ENCODE assay signal across 16 cellular contexts in genomic region chr3:182487621-182488020, GRCh38.
DNase-seq lines count a peak whose midpoint lies in the region; ATAC-seq, FAIRE-seq and TF ChIP-seq lines count a peak whose summit lies in the region.
"Had no signal": no experiment of that assay in that cellular context is flagged by ENCODE, and none has a peak within 500 bp of the region (broad histone marks: within the 10 kb centered on the region; RNA-seq: fewer than 3 reads in every experiment).

No MANE protein-coding gene starts in this region.

- ATAC-seq in GM21390 (IDR thresholded peaks at IDR 0.05; ENCODE audit: unreplicated experiment) (no peak), left cardiac atrium (no peak)
- ATAC-seq: T-cell had no signal

- H3K23me2 ChIP-seq in H1 (ENCODE audit: low read depth, low read length): no peaks in the 10 kb centered on the region

- H3K79me2 ChIP-seq in H1 (ENCODE audit: control insufficient read depth in 1 of 2, insufficient read depth in 2 of 2, low read length in 2 of 2): no peaks in the 10 kb centered on the region

- POLR2A ChIA-PET in H1 (lab: Charles Lee; ENCODE audit: partially characterized antibody): no interaction called here

- H3K9ac ChIP-seq in H1 (replicated peaks in 1 of 4; ENCODE audit: extremely low read depth in 1 of 4, low read depth in 3 of 4, low read length in 3 of 4): no peak overlapping the region
- H3K9ac ChIP-seq in neuronal stem cell (ENCODE audit: low read depth, low read length, poor library complexity): no peak overlapping the region

- WGBS in H1 (ENCODE audit: extremely low coverage in 1 of 2, insufficient coverage in 1 of 2, insufficient read length in 1 of 2, insufficient replicate concordance in 2 of 2, low coverage in 1 of 2, low lambda C conversion rate in 2 of 2, missing lambda C conversion rate in 1 of 2), 2 experiments: 91% methylated on average over 2 of the region's 2 CpGs; no CpG with 5 or more reads in 1 of the 2 experiments
- no CpG with 5 or more reads among the region's 2 CpGs for WGBS in neuronal stem cell (ENCODE audit: extremely low coverage in 2 of 2, insufficient read length in 2 of 2, insufficient replicate concordance in 1 of 2), 2 donors

- no peak for TF ChIP-seq CTCF in H1 (IDR thresholded peaks at IDR 0.05; ENCODE audit: control extremely low read depth in 1 of 3, insufficient read depth in 1 of 3, low read depth in 1 of 3, low read length in 3 of 3)

- H3K4me1 ChIP-seq in H1 (replicated peaks in 1 of 4; ENCODE audit: control insufficient read depth in 3 of 4, insufficient read depth in 4 of 4, low read length in 3 of 4) (peaks cover 0 to 7% (median 0%) of the 10 kb centered on the region in 4 experiments; a peak in 2 of 7 replicates), neuronal stem cell (ENCODE audit: control insufficient read depth in 2 of 2, insufficient read depth in 1 of 2, low read depth in 1 of 2, low read length in 2 of 2) (peaks cover 11 to 18% of the 10 kb centered on the region in 2 donors)
- H3K4me1 ChIP-seq: HAP-1 had no signal

- H2BK120ac ChIP-seq in H1 (replicated peaks; ENCODE audit: low read depth, low read length) (no peak overlapping the region), neuronal stem cell (ENCODE audit: low read depth, low read length) (no peak overlapping the region)

- H3K14ac ChIP-seq in H1 (ENCODE audit: insufficient read length) (no peak overlapping the region), neuronal stem cell (ENCODE audit: low read length) (no peak overlapping the region)

- no peak overlapping the region for H2BK5ac ChIP-seq in H1 (ENCODE audit: low read depth, low read length)
- H2BK5ac ChIP-seq in neuronal stem cell (ENCODE audit: low read length): no peak overlapping the region

- DNase-seq in DMS79 treated with DMSO at 0.1 percent for 48 hours (lab: John Stamatoyannopoulos, UW): peak; percentile 54
- DNase-seq in DMS79 (lab: John Stamatoyannopoulos, UW): no peak
- DNase-seq in NCI-H2029 (lab: John Stamatoyannopoulos, UW): peak; percentile 53
- no peak for DNase-seq in H1 (ENCODE audit: low read depth in 1 of 2, low spot score in 2 of 2)
- no peak for DNase-seq in neuronal stem cell (ENCODE audit: low spot score)
- DNase-seq in OCI-M2 (lab: John Stamatoyannopoulos, UW; ENCODE audit: unreplicated experiment): no peak
- DNase-seq in left cardiac atrium: no peak
- DNase-seq: C1 segment of cervical spinal cord, COR-L47, NCI-H1417 treated with DMSO at 0.1 percent for 48 hours, T-cell, T1000 had no signal

- H2BK15ac ChIP-seq in H1 (ENCODE audit: low read length) (no peak overlapping the region; the same call in 1 of the 2 replicates), neuronal stem cell (ENCODE audit: low read length) (no peak overlapping the region)

- H3K79me1 ChIP-seq in H1 (ENCODE audit: low read depth, low read length): no peaks in the 10 kb centered on the region
- H3K79me1 ChIP-seq in neuronal stem cell (ENCODE audit: low read depth, low read length): no peaks in the 10 kb centered on the region

- H3K4me2 ChIP-seq in H1 (ENCODE audit: insufficient read depth in 1 of 2, low read depth in 2 of 2, low read length in 2 of 2) (no peak overlapping the region), neuronal stem cell (ENCODE audit: insufficient read depth, low read length, poor library complexity, severe bottlenecking) (no peak overlapping the region)

- H2BK12ac ChIP-seq in H1 (ENCODE audit: low read depth, low read length) (no peak overlapping the region), neuronal stem cell (ENCODE audit: low read length) (no peak overlapping the region)

- no peak overlapping the region for H3K56ac ChIP-seq in H1 (replicated peaks; ENCODE audit: insufficient read length, low read depth, low read length)

- H3K4ac ChIP-seq in H1 (replicated peaks; ENCODE audit: insufficient read length, low read depth, low read length) (no peak overlapping the region), neuronal stem cell (ENCODE audit: low read length) (no peak overlapping the region)

- no peak overlapping the region for H2BK20ac ChIP-seq in H1 (ENCODE audit: low read length)

- peak overlapping the region; percentile 14 for H4K91ac ChIP-seq in H1 (replicated peaks; ENCODE audit: insufficient read length, low read length)
- H4K91ac ChIP-seq in neuronal stem cell (ENCODE audit: low read depth, low read length, poor library complexity): no peak overlapping the region

- H2AFZ ChIP-seq in H1 (ENCODE audit: low read length): no peak overlapping the region
- no peak overlapping the region for H2AFZ ChIP-seq in neuronal stem cell (ENCODE audit: low read length)

- H4K5ac ChIP-seq in H1 (ENCODE audit: insufficient read length, low read depth, low read length): no peak overlapping the region

- H3K9me3 ChIP-seq in H1 (ENCODE audit: insufficient read depth in 2 of 2, low read depth in 1 of 2, low read length in 1 of 2) (no peaks in the 10 kb centered on the region), neuronal stem cell (replicated peaks in 1 of 2; ENCODE audit: control insufficient read depth in 2 of 2, insufficient read depth in 1 of 2, low read depth in 1 of 2, low read length in 2 of 2) (no peaks in the 10 kb centered on the region)
- H3K9me3 ChIP-seq: HAP-1 had no signal

- H2AK5ac ChIP-seq in H1 (ENCODE audit: low read depth, low read length): no peak overlapping the region
- no peak overlapping the region for H2AK5ac ChIP-seq in neuronal stem cell (ENCODE audit: low read depth, low read length)

- no peak overlapping the region for H3K4me3 ChIP-seq in H1 (ENCODE audit: extremely low read depth in 1 of 4, insufficient read depth in 2 of 4, low read depth in 3 of 4, low read length in 4 of 4)
- H3K4me3 ChIP-seq in neuronal stem cell (ENCODE audit: low read length in 2 of 2): no peak overlapping the region
- H3K4me3 ChIP-seq: HAP-1 had no signal

- no peak for FAIRE-seq in H1 (lab: Jason Lieb, UNC)

- H3K18ac ChIP-seq in H1 (ENCODE audit: extremely low read depth, low read length): no peak overlapping the region
- H3K18ac ChIP-seq in neuronal stem cell (ENCODE audit: low read length): peak overlapping the region; percentile 31

- TF ChIP-seq EP300 in H1 (IDR thresholded peaks at IDR 0.05; ENCODE audit: borderline replicate concordance in 1 of 2, low read depth in 2 of 2, low read length in 2 of 2): no peak

- TF ChIP-seq RAD21 in H1 (IDR thresholded peaks at IDR 0.05 in 1 of 2, conservative IDR thresholded peaks at IDR 0.05 in 1 of 2; ENCODE audit: low read depth in 2 of 2, low read length in 2 of 2): no peak

- CTCF ChIA-PET in H1 (lab: Charles Lee; ENCODE audit: partially characterized antibody): no interaction called here

- no peaks in the 10 kb centered on the region for H4K20me1 ChIP-seq in H1 (replicated peaks in 1 of 2; ENCODE audit: control insufficient read depth in 1 of 2, insufficient read depth in 2 of 2, low read length in 2 of 2)

- TF ChIP-seq POLR2A in H1 (IDR thresholded peaks at IDR 0.05; ENCODE audit: control extremely low read depth in 1 of 2, low read depth in 2 of 2, low read length in 2 of 2): no peak

- no peaks in the 10 kb centered on the region for H3K27me3 ChIP-seq in H1 (replicated peaks in 1 of 4; ENCODE audit: control insufficient read depth in 3 of 4, extremely low read depth in 1 of 4, insufficient read depth in 3 of 4, low read length in 3 of 4)
- H3K27me3 ChIP-seq in neuronal stem cell (ENCODE audit: control insufficient read depth in 3 of 3, insufficient read depth in 3 of 3, low read depth in 1 of 3, low read length in 3 of 3): no peaks in the 10 kb centered on the region

- intact Hi-C loops in left cardiac atrium (cut with DNase I): no loop called here

- H3K36me3 ChIP-seq in H1 (ENCODE audit: control insufficient read depth in 2 of 4, insufficient read depth in 4 of 4, low read length in 3 of 4) (no peaks in the 10 kb centered on the region), neuronal stem cell (replicated peaks in 1 of 2; ENCODE audit: control insufficient read depth in 2 of 2, insufficient read depth in 2 of 2, low read length in 2 of 2) (no peaks in the 10 kb centered on the region)
- H3K36me3 ChIP-seq: HAP-1 had no signal

- H4K8ac ChIP-seq in H1 (ENCODE audit: extremely low read depth, insufficient read depth, low read length) (no peak overlapping the region), neuronal stem cell (ENCODE audit: low read depth, low read length) (no peak overlapping the region)

- H3K23ac ChIP-seq in H1 (ENCODE audit: insufficient read length) (no peak overlapping the region), neuronal stem cell (ENCODE audit: low read depth, low read length, poor library complexity) (no peak overlapping the region)

- H3K27ac ChIP-seq in H1 (ENCODE audit: low read depth, low read length): no peak overlapping the region
- no peak overlapping the region for H3K27ac ChIP-seq in neuronal stem cell (replicated peaks; ENCODE audit: low read length)
- H3K27ac ChIP-seq: 22Rv1, SK-N-MC had no signal

TF ChIP-seq in H1, 55 proteins besides CTCF, POLR2A, EP300 and RAD21 (continues in another document):
- TF ChIP-seq HDAC6 (IDR thresholded peaks at IDR 0.05; ENCODE audit: low read depth, low read length) (no peak), RNF2 (IDR thresholded peaks at IDR 0.05; ENCODE audit: borderline replicate concordance, low read depth, low read length, missing control alignments, poor library complexity, severe bottlenecking) (no peak), SP4 (IDR thresholded peaks at IDR 0.05; ENCODE audit: low read length) (no peak), HDAC2 (IDR thresholded peaks at IDR 0.05; ENCODE audit: borderline replicate concordance in 1 of 2, low read depth in 2 of 2, low read length in 2 of 2) (no peak), MAFK (IDR thresholded peaks at IDR 0.05; ENCODE audit: low read depth, low read length) (no peak)

Comparison
In these comparisons a context has a peak if more than half of its experiments do, and no peak if none do; other contexts are left out.
1. DNase-seq: peak in DMS79 treated with DMSO at 0.1 percent for 48 hours (single experiment) and NCI-H2029 (single experiment); none in DMS79 (single experiment), H1 (0 of 2), neuronal stem cell (single experiment), OCI-M2 (single experiment) and left cardiac atrium (single experiment).